ENCODE assay signal across 10 cellular contexts in the genomic region with DNA sequence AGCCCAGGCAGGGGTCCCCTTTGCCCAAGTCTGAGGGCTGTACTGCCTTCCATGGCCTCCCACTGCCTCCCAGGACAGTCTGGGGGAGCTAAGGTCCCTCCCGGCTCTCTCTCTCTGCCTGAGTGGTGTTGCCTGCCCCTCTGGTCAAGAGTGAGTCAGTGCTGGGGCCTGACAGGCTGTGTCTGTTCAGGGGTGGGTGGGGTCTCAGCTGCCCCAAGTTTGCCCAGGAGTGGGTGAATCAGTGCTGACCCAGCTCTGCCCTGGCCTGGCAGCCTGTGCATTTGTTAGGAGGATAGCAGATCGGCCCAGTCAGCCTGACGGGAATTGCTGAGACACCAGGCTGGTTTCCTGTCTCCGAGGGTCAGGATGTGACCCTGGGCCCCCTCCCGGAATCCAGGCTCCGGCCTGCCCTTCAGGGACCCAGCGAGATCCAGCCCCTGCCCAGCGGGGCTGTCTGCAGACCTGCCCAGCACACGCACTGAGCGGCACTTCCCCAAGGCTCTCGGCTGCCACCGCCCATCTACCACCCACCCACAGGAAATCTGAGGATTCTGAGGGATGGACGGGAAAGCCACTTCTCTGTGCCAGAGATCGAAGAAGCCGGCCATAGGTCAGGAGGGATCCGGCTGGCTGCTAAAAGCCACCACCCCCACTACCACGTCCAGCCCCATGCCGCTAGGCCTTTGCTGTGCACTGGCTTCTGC. TPM values are rescaled to one million over a fixed set of nuclear protein-coding genes. Genes with fewer than 3 reads are reported as not detected.
A peak's percentile ranks its signal among the peaks of the same experiment; 100 is the strongest.
DNase-seq lines count a peak whose midpoint lies in the region; ATAC-seq, FAIRE-seq and TF ChIP-seq lines count a peak whose summit lies in the region.
"Had no signal": no experiment of that assay in that cellular context is flagged by ENCODE, and none has a peak within 500 bp of the region (broad histone marks: within the 10 kb centered on the region; RNA-seq: fewer than 3 reads in every experiment).

No MANE protein-coding gene starts in this region.

- no peaks in the 10 kb centered on the region for H3K27me3 ChIP-seq in Panc1 (ENCODE audit: control insufficient read depth, insufficient read depth, low read length)
- no peaks in the 10 kb centered on the region for H3K27me3 ChIP-seq in muscle layer of duodenum (ENCODE audit: low read depth, low read length)

- TF ChIP-seq CTCF in Panc1 (IDR thresholded peaks at IDR 0.05) (no peak), epithelial cell of proximal tubule (conservative IDR thresholded peaks at IDR 0.05; ENCODE audit: low read depth, low read length) (no peak)

- DNase-seq in Panc1 (ENCODE audit: low read depth, low spot score) (peak; percentile 8), epithelial cell of proximal tubule (ENCODE audit: low read depth) (peak; percentile 32), urothelium cell line (ENCODE audit: low spot score) (peak; percentile 21), NCI-H1930 (lab: John Stamatoyannopoulos, UW) (no peak)
- DNase-seq in activated T-cell treated with anti-CD3 and anti-CD28 coated beads, Interleukin-2, amount 50 U/mL, for 48 hours = no peak
- DNase-seq in activated T-cell treated with anti-CD3 and anti-CD28 coated beads, Interleukin-2, amount 50 U/mL, for 24 hours = no peak
- DNase-seq: effector memory CD8-positive, alpha-beta T cell had no signal

- no peaks in the 10 kb centered on the region for H3K9me3 Mint-ChIP-seq in activated T-cell treated with anti-CD3 and anti-CD28 coated beads, Interleukin-2, amount 50 U/mL, for 24 hours
- H3K9me3 Mint-ChIP-seq: effector memory CD8-positive, alpha-beta T cell had no signal

- POLR2A ChIA-PET in Panc1 (lab: Charles Lee) = no interaction called here

- ATAC-seq in Panc1 (peak; percentile 64), HG03025 (IDR thresholded peaks at IDR 0.05; ENCODE audit: low FRiP score, unreplicated experiment) (no peak)
- ATAC-seq: effector memory CD8-positive, alpha-beta T cell had no signal

- H3K27ac ChIP-seq in Panc1 (ENCODE audit: low read length) (no peak overlapping the region), muscle layer of duodenum (ENCODE audit: low read length) (peak overlapping the region; percentile 82)
- H3K27ac ChIP-seq: SK-N-MC had no signal

- no TSS peak for BruUV-seq in Panc1 (replicated peaks; lab: Mats Ljungman, UMichigan)

- no peaks in the 10 kb centered on the region for H3K27me3 Mint-ChIP-seq in activated T-cell treated with anti-CD3 and anti-CD28 coated beads, Interleukin-2, amount 50 U/mL, for 24 hours
- H3K27me3 Mint-ChIP-seq: effector memory CD8-positive, alpha-beta T cell had no signal

- H3K9me3 ChIP-seq in Panc1 (ENCODE audit: control insufficient read depth, insufficient read depth, low read depth, low read length) (no peaks in the 10 kb centered on the region), muscle layer of duodenum (ENCODE audit: control insufficient read depth in 1 of 2, low read length in 2 of 2) (no peaks in the 10 kb centered on the region)

- H3K4me3 Mint-ChIP-seq in activated T-cell treated with anti-CD3 and anti-CD28 coated beads, Interleukin-2, amount 50 U/mL, for 24 hours = no peak overlapping the region
- H3K4me3 Mint-ChIP-seq: effector memory CD8-positive, alpha-beta T cell had no signal

- in situ Hi-C loops in Panc1 (cut with HindIII; ENCODE audit: low pct_unique_long_range_greater_than_20kb, low sequenced_read_pairs) = no loop called here

- intact Hi-C loops in Panc1 (cut with micrococcal nuclease; ENCODE audit: unreplicated experiment) = no loop called here

- CTCF ChIA-PET in Panc1 (lab: Charles Lee) = no interaction called here

- peaks cover 13% of the 10 kb centered on the region for H3K4me1 Mint-ChIP-seq in activated T-cell treated with anti-CD3 and anti-CD28 coated beads, Interleukin-2, amount 50 U/mL, for 24 hours (ENCODE audit: low read depth)

- no peak overlapping the region for H3K27ac Mint-ChIP-seq in activated T-cell treated with anti-CD3 and anti-CD28 coated beads, Interleukin-2, amount 50 U/mL, for 24 hours

- H3K36me3 ChIP-seq in Panc1 (ENCODE audit: control insufficient read depth, insufficient read depth, low read length) (no peaks in the 10 kb centered on the region), muscle layer of duodenum (ENCODE audit: control insufficient read depth in 1 of 2, insufficient read depth in 2 of 2, low read length in 2 of 2) (peaks cover 4 to 9% of the 10 kb centered on the region in 2 donors)

- no peak overlapping the region for H3K4me3 ChIP-seq in Panc1 (ENCODE audit: low read depth in 2 of 2, low read length in 2 of 2)
- H3K4me3 ChIP-seq in epithelial cell of proximal tubule (ENCODE audit: low read depth, low read length) = peak overlapping the region; percentile 33
- H3K4me3 ChIP-seq in muscle layer of duodenum (ENCODE audit: low read depth in 1 of 2, low read length in 2 of 2) = peak overlapping the region in 1 of 2 donors; percentile 32
- H3K4me3 ChIP-seq: SK-N-MC had no signal

- FAIRE-seq in urothelium cell line (lab: Jason Lieb, UNC) = no peak

- H3K4me1 ChIP-seq in Panc1 (ENCODE audit: control insufficient read depth, insufficient read depth, low read length) (peaks cover 4% of the 10 kb centered on the region; the same call in 1 of the 2 replicates), muscle layer of duodenum (ENCODE audit: control insufficient read depth in 1 of 2, insufficient read depth in 2 of 2, low read length in 2 of 2) (peaks cover 12 to 35% of the 10 kb centered on the region in 2 donors)

- H3K36me3 Mint-ChIP-seq in activated T-cell treated with anti-CD3 and anti-CD28 coated beads, Interleukin-2, amount 50 U/mL, for 24 hours (ENCODE audit: low read depth) = no peaks in the 10 kb centered on the region

RNA-seq across cellular contexts. Expression of a gene that starts 15.9 kb away (rescaled TPM):
- total RNA-seq in Panc1 (2021; ENCODE audit: unreplicated experiment) (25.1 TPM), epithelial cell of proximal tubule (5.0 and 10.6 TPM in 2 replicates)
- polyA plus RNA-seq in Panc1 (2012; ENCODE audit: insufficient read length) = 41.4 TPM

RNA-seq across cellular contexts. Expression of a gene that starts 35.8 kb away (rescaled TPM):
- total RNA-seq in Panc1 (2021; ENCODE audit: unreplicated experiment) = 56.5 TPM
- polyA plus RNA-seq in Panc1 (2012; ENCODE audit: insufficient read length) = 62.7 TPM
- total RNA-seq in epithelial cell of proximal tubule = 104 and 132 TPM in 2 replicates

RNA-seq across cellular contexts. Expression of a gene that starts 38.9 kb away (rescaled TPM):
- total RNA-seq in Panc1 (2021; ENCODE audit: unreplicated experiment) = 62.1 TPM
- polyA plus RNA-seq in Panc1 (2012; ENCODE audit: insufficient read length) = 89.8 TPM
- 48.1 and 58.3 TPM in 2 replicates for total RNA-seq in epithelial cell of proximal tubule

RNA-seq across cellular contexts. Expression of a gene that starts 52.7 kb away (rescaled TPM):
- 48.7 TPM for total RNA-seq in Panc1 (2021; ENCODE audit: unreplicated experiment)
- 66.8 TPM for polyA plus RNA-seq in Panc1 (2012; ENCODE audit: insufficient read length)
- total RNA-seq in epithelial cell of proximal tubule = 28.4 and 29.5 TPM in 2 replicates

Comparison
In these comparisons a context has a peak if more than half of its experiments do, and no peak if none do; other contexts are left out.
1. DNase-seq: peak in Panc1 (single experiment), epithelial cell of proximal tubule (single experiment) and urothelium cell line (single experiment); none in activated T-cell treated with anti-CD3 and anti-CD28 coated beads, Interleukin-2, amount 50 U/mL, for 48 hours (0 of 2), NCI-H1930 (0 of 2) and activated T-cell treated with anti-CD3 and anti-CD28 coated beads, Interleukin-2, amount 50 U/mL, for 24 hours (single experiment).